Comparison of ENCODE assay signal across 8 cellular contexts in the genomic region with DNA sequence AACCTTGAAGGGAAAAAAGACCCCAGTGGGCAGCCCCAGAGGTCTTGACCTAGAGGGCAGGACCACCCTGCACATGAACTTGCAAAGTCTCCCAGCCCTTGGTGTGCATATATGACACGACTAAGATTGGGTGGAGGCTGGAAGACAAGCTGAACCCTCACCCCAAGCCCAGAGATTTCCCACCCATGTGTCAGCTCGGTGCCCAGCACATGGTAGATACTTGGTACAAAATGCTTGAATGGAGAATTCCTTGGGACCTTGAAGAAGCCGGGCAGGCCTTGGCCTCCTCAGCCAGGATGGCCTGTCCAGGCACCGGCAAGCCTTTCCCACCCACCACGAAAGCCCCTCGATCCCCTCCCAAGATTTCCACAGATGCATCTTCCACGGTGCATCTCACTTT. TPM values are rescaled to one million over a fixed set of nuclear protein-coding genes. Genes with fewer than 3 reads are reported as not detected.
"Had no signal": no experiment of that assay in that cellular context is flagged by ENCODE, and none has a peak within 500 bp of the region (broad histone marks: within the 10 kb centered on the region; RNA-seq: fewer than 3 reads in every experiment).

No MANE protein-coding gene starts in this region.

- H3K9ac ChIP-seq: GM23248 had no signal

- ATAC-seq: K562 had no signal

- H3K27ac ChIP-seq: GM23248 had no signal

- FAIRE-seq: H54, K562 had no signal

- H2AFZ ChIP-seq: GM23248 had no signal

- DNase-seq: GM23248, GOT3, H9, HCEC 1CT, KG1 had no signal

- H3K4me3 ChIP-seq: GM23248, K562 had no signal

RNA-seq across cellular contexts. Expression of a gene that starts 50.6 kb away (rescaled TPM):
- total RNA-seq: GM23248, H9, HT-29, K562 had no signal
- polyA plus RNA-seq: GM23248, K562 had no signal
